Comparison of ENCODE assay signal across 15 cellular contexts in the genomic region with DNA sequence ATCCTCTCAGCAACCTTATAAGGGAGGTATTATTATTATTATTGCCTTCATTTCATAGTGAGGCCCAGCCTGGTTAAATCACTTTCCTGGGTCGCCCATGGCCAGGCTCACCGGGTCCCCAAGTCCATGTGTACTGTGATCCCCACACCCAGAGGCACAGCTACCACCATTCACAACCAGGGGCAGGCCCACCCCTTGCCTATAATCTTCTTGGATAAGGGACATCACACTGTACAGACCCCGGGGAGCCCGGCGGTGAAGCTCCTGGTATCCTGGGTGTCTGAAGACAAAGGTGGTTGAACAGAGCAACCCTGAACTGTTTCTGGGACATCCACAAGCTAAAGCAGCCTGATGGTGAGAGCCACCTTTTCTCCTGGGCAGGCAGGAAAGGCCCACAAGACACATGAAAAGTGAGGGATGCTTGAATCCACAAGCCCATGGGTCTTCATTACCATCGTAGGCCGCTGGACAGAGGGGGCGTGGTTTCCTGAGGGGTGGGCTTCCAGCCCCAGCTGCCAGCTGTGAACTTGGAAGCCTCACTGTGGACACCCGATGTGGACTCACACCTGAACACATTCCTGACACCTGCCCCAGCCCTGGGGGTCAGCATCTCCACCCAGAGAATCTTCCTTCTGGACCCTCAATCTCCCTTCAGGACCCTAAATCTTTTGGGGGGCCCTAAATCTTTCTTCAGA.
A peak's percentile ranks its signal among the peaks of the same experiment; 100 is the strongest.
DNase-seq lines count a peak whose midpoint lies in the region; ATAC-seq and TF ChIP-seq lines count a peak whose summit lies in the region.
"Had no signal": no experiment of that assay in that cellular context is flagged by ENCODE, and none has a peak within 500 bp of the region (broad histone marks: within the 10 kb centered on the region; RNA-seq: fewer than 3 reads in every experiment).

No MANE protein-coding gene starts in this region.

- no peak overlapping the region for H2BK12ac ChIP-seq in neuronal stem cell (ENCODE audit: low read length)

- H3K9me3 ChIP-seq in RWPE2 (ENCODE audit: severe bottlenecking) (no peaks in the 10 kb centered on the region), neuronal stem cell (replicated peaks in 1 of 2; ENCODE audit: control insufficient read depth in 2 of 2, insufficient read depth in 1 of 2, low read depth in 1 of 2, low read length in 2 of 2) (no peaks in the 10 kb centered on the region), sigmoid colon (no peaks in the 10 kb centered on the region)
- H3K9me3 ChIP-seq: HAP-1 had no signal

- no peak for TF ChIP-seq EP300 in sigmoid colon (IDR thresholded peaks at IDR 0.05)

- H3K9ac ChIP-seq in neuronal stem cell (ENCODE audit: low read depth, low read length, poor library complexity) = no peak overlapping the region

- no peak overlapping the region for H3K27ac ChIP-seq in RWPE2 (ENCODE audit: poor library complexity, severe bottlenecking)
- no peak overlapping the region for H3K27ac ChIP-seq in neuronal stem cell (replicated peaks; ENCODE audit: low read length)
- H3K27ac ChIP-seq in sigmoid colon = no peak overlapping the region

- H3K23ac ChIP-seq in neuronal stem cell (ENCODE audit: low read depth, low read length, poor library complexity) = no peak overlapping the region

- no peak overlapping the region for H2AK5ac ChIP-seq in neuronal stem cell (ENCODE audit: low read depth, low read length)

- no peaks in the 10 kb centered on the region for H3K36me3 ChIP-seq in RWPE2 (ENCODE audit: low read depth)
- H3K36me3 ChIP-seq in neuronal stem cell (replicated peaks in 1 of 2; ENCODE audit: control insufficient read depth in 2 of 2, insufficient read depth in 2 of 2, low read length in 2 of 2) = no peaks in the 10 kb centered on the region
- H3K36me3 ChIP-seq in sigmoid colon = no peaks in the 10 kb centered on the region
- H3K36me3 ChIP-seq: HAP-1 had no signal

- no peaks in the 10 kb centered on the region for H3K36me3 Mint-ChIP-seq in natural killer cell treated with Interleukin-12 subunit alpha and Interleukin-12 subunit beta and Interleukin-15 and Interleukin-18, amount 100 ng/mL, for 72 hours
- H3K36me3 Mint-ChIP-seq in natural killer cell (no peaks in the 10 kb centered on the region), osteocyte (ENCODE audit: unreplicated experiment) (no peaks in the 10 kb centered on the region)
- H3K36me3 Mint-ChIP-seq: CD4-positive, alpha-beta memory T cell had no signal

- no peak overlapping the region for H4K91ac ChIP-seq in neuronal stem cell (ENCODE audit: low read depth, low read length, poor library complexity)

- no CpG with 5 or more reads among the region's 9 CpGs for WGBS in neuronal stem cell (ENCODE audit: extremely low coverage in 2 of 2, insufficient read length in 2 of 2, insufficient replicate concordance in 1 of 2), 2 donors
- 89 to 91% methylated on average over 9 of the region's 9 CpGs for WGBS in sigmoid colon, 2 donors

- no peak overlapping the region for H2AFZ ChIP-seq in neuronal stem cell (ENCODE audit: low read length)

- no peak for ATAC-seq in natural killer cell treated with Interleukin-12 subunit alpha and Interleukin-12 subunit beta and Interleukin-15 and Interleukin-18, amount 100 ng/mL, for 72 hours
- no peak for ATAC-seq in natural killer cell
- ATAC-seq in RWPE2 (ENCODE audit: low read depth) = no peak

- peaks cover 10 to 19% of the 10 kb centered on the region in 2 donors for H3K27me3 Mint-ChIP-seq in natural killer cell treated with Interleukin-12 subunit alpha and Interleukin-12 subunit beta and Interleukin-15 and Interleukin-18, amount 100 ng/mL, for 72 hours
- peaks cover 12 to 20% of the 10 kb centered on the region in 2 donors for H3K27me3 Mint-ChIP-seq in natural killer cell (ENCODE audit: low read depth in 2 of 2)
- H3K27me3 Mint-ChIP-seq in osteocyte (ENCODE audit: unreplicated experiment) = peaks cover 48% of the 10 kb centered on the region

- no peak for TF ChIP-seq CTCF in natural killer cell (IDR thresholded peaks at IDR 0.05)
- TF ChIP-seq CTCF in RWPE2 (IDR thresholded peaks at IDR 0.05; ENCODE audit: poor library complexity, severe bottlenecking) = no peak
- TF ChIP-seq CTCF in sigmoid colon (IDR thresholded peaks at IDR 0.05) = no peak
- TF ChIP-seq CTCF in osteocyte (IDR thresholded peaks at IDR 0.05) = no peak

- H3K4me2 ChIP-seq in neuronal stem cell (ENCODE audit: insufficient read depth, low read length, poor library complexity, severe bottlenecking) = no peak overlapping the region

- no peaks in the 10 kb centered on the region for H3K4me1 Mint-ChIP-seq in natural killer cell treated with Interleukin-12 subunit alpha and Interleukin-12 subunit beta and Interleukin-15 and Interleukin-18, amount 100 ng/mL, for 72 hours (ENCODE audit: low read depth in 2 of 2)
- no peaks in the 10 kb centered on the region for H3K4me1 Mint-ChIP-seq in natural killer cell
- H3K4me1 Mint-ChIP-seq in osteocyte (ENCODE audit: unreplicated experiment) = peaks cover 3% of the 10 kb centered on the region
- H3K4me1 Mint-ChIP-seq: CD4-positive, alpha-beta memory T cell had no signal

- H3K4me1 ChIP-seq in RWPE2 (ENCODE audit: insufficient read depth, poor library complexity, severe bottlenecking) (no peaks in the 10 kb centered on the region), neuronal stem cell (ENCODE audit: control insufficient read depth in 2 of 2, insufficient read depth in 1 of 2, low read depth in 1 of 2, low read length in 2 of 2) (peaks cover 0 to 13% of the 10 kb centered on the region in 2 donors), sigmoid colon (no peaks in the 10 kb centered on the region)
- H3K4me1 ChIP-seq: HAP-1 had no signal

- no peak overlapping the region for H4K8ac ChIP-seq in neuronal stem cell (ENCODE audit: low read depth, low read length)

- no peak overlapping the region for H2BK5ac ChIP-seq in neuronal stem cell (ENCODE audit: low read length)

- no peak for TF ChIP-seq POLR2A in sigmoid colon (IDR thresholded peaks at IDR 0.05)

- H3K18ac ChIP-seq in neuronal stem cell (ENCODE audit: low read length) = no peak overlapping the region

- no peak overlapping the region for H3K27ac Mint-ChIP-seq in natural killer cell treated with Interleukin-12 subunit alpha and Interleukin-12 subunit beta and Interleukin-15 and Interleukin-18, amount 100 ng/mL, for 72 hours
- H3K27ac Mint-ChIP-seq in natural killer cell = no peak overlapping the region
- no peak overlapping the region for H3K27ac Mint-ChIP-seq in osteocyte (ENCODE audit: unreplicated experiment)
- H3K27ac Mint-ChIP-seq: CD4-positive, alpha-beta memory T cell; HFFc6 had no signal

- H3K4ac ChIP-seq in neuronal stem cell (ENCODE audit: low read length) = no peak overlapping the region

- H2BK120ac ChIP-seq in neuronal stem cell (ENCODE audit: low read depth, low read length) = no peak overlapping the region

- H3K9me3 Mint-ChIP-seq in natural killer cell treated with Interleukin-12 subunit alpha and Interleukin-12 subunit beta and Interleukin-15 and Interleukin-18, amount 100 ng/mL, for 72 hours = no peaks in the 10 kb centered on the region
- H3K9me3 Mint-ChIP-seq in natural killer cell = no peaks in the 10 kb centered on the region
- H3K9me3 Mint-ChIP-seq in osteocyte (ENCODE audit: unreplicated experiment) = no peaks in the 10 kb centered on the region
- H3K9me3 Mint-ChIP-seq: CD4-positive, alpha-beta memory T cell; HFFc6 had no signal

- H2BK15ac ChIP-seq in neuronal stem cell (ENCODE audit: low read length) = peak overlapping the region; percentile 47

- no peak overlapping the region for H3K14ac ChIP-seq in neuronal stem cell (ENCODE audit: low read length)

- no peak overlapping the region for H3K4me3 Mint-ChIP-seq in natural killer cell treated with Interleukin-12 subunit alpha and Interleukin-12 subunit beta and Interleukin-15 and Interleukin-18, amount 100 ng/mL, for 72 hours
- H3K4me3 Mint-ChIP-seq in natural killer cell (no peak overlapping the region), osteocyte (ENCODE audit: unreplicated experiment) (no peak overlapping the region)
- H3K4me3 Mint-ChIP-seq: CD4-positive, alpha-beta memory T cell; HFFc6 had no signal

- H3K4me3 ChIP-seq in RWPE2 (ENCODE audit: severe bottlenecking) = no peak overlapping the region
- no peak overlapping the region for H3K4me3 ChIP-seq in neuronal stem cell (ENCODE audit: low read length in 2 of 2)
- no peak overlapping the region for H3K4me3 ChIP-seq in sigmoid colon
- H3K4me3 ChIP-seq: HAP-1 had no signal

- H3K79me1 ChIP-seq in neuronal stem cell (ENCODE audit: low read depth, low read length) = no peaks in the 10 kb centered on the region

- peak; percentile 8 for DNase-seq in natural killer cell treated with Interleukin-12 subunit alpha and Interleukin-12 subunit beta and Interleukin-15 and Interleukin-18, amount 100 ng/mL, for 72 hours (ENCODE audit: low spot score)
- DNase-seq in natural killer cell = no peak
- DNase-seq in RWPE2 (ENCODE audit: low spot score) = peak; percentile 72
- DNase-seq in neuronal stem cell (ENCODE audit: low spot score) = no peak
- DNase-seq in sigmoid colon = peak; percentile 36
- no peak for DNase-seq in cerebellum (ENCODE audit: low spot score)
- no peak for DNase-seq in stimulated activated naive CD4-positive, alpha-beta T cell (lab: John Stamatoyannopoulos, UW)
- DNase-seq in osteocyte (ENCODE audit: extremely low spot score, unreplicated experiment) = no peak
- DNase-seq: CD4-positive, alpha-beta memory T cell; COR-L47; DMS153; DND-41; GOT3; HFFc6 had no signal

- intact Hi-C loops in natural killer cell (cut with micrococcal nuclease) = no loop called here
- intact Hi-C loops in sigmoid colon (cut with DNase I) = no loop called here

- H3K27me3 ChIP-seq in RWPE2 (ENCODE audit: insufficient read depth, poor library complexity, severe bottlenecking) (no peaks in the 10 kb centered on the region), neuronal stem cell (ENCODE audit: control insufficient read depth in 3 of 3, insufficient read depth in 3 of 3, low read depth in 1 of 3, low read length in 3 of 3) (no peaks in the 10 kb centered on the region), sigmoid colon (no peaks in the 10 kb centered on the region)

Comparison
In these comparisons a context has a peak if more than half of its experiments do, and no peak if none do; other contexts are left out.
1. DNase-seq: peak in natural killer cell treated with Interleukin-12 subunit alpha and Interleukin-12 subunit beta and Interleukin-15 and Interleukin-18, amount 100 ng/mL, for 72 hours (single experiment), RWPE2 (single experiment) and sigmoid colon (single experiment); none in natural killer cell (single experiment), neuronal stem cell (single experiment), cerebellum (single experiment), stimulated activated naive CD4-positive, alpha-beta T cell (0 of 6) and osteocyte (single experiment).